In genomic region chr6:78526432-78526831, GRCh38 we compare ENCODE assay signal across 24 cellular contexts.
"Had no signal": no experiment of that assay in that cellular context is flagged by ENCODE, and none has a peak within 500 bp of the region (broad histone marks: within the 10 kb centered on the region; RNA-seq: fewer than 3 reads in every experiment).

No MANE protein-coding gene starts in this region.

- H3K36me3 ChIP-seq: esophagus squamous epithelium, gastroesophageal sphincter, heart left ventricle, sigmoid colon, uterus had no signal

- H3K4me3 ChIP-seq: esophagus squamous epithelium, gastroesophageal sphincter, heart left ventricle, lung, sigmoid colon, uterus had no signal

- H3K9me3 ChIP-seq: esophagus squamous epithelium, gastroesophageal sphincter, heart left ventricle, sigmoid colon, uterus had no signal

- H3K4me1 ChIP-seq: esophagus squamous epithelium, gastroesophageal sphincter, heart left ventricle, sigmoid colon, uterus had no signal

- FAIRE-seq: colon, kidney had no signal

- ATAC-seq: activated CD4-positive, CD25-positive, alpha-beta regulatory T cell treated with anti-CD3 and anti-CD28 coated beads, Interleukin-2, amount 50 U/mL, for 24 hours; activated CD8-positive, alpha-beta memory T cell treated with anti-CD3 and anti-CD28 coated beads, Interleukin-2, amount 10 ng/mL, durations not matched to agents 7 days and 5 days; activated CD8-positive, alpha-beta T cell treated with anti-CD3 and anti-CD28 coated beads for 36 hours; activated naive CD4-positive, alpha-beta T cell treated with anti-CD3 and anti-CD28 coated beads, Interleukin-2, amount 50 U/mL, for 72 hours; effector memory CD8-positive, alpha-beta T cell; gastroesophageal sphincter; heart left ventricle; naive thymus-derived CD4-positive, alpha-beta T cell; stimulated activated naive B cell treated with anti-CD40 and anti-IgM and Interleukin-4, amounts not matched to agents 10 μg/mL and 1 μg/mL and 100 μg/mL, for 72 hours; T-helper 17 cell had no signal

- H3K4me1 Mint-ChIP-seq: activated CD4-positive, alpha-beta T cell treated with anti-CD3 and anti-CD28 coated beads, Interleukin-2, amount 10 ng/mL, durations not matched to agents 24 days and 14 days; activated CD8-positive, alpha-beta memory T cell treated with anti-CD3 and anti-CD28 coated beads, Interleukin-2, amount 10 ng/mL, durations not matched to agents 7 days and 5 days; brain; central memory CD8-positive, alpha-beta T cell; naive thymus-derived CD4-positive, alpha-beta T cell; stimulated activated naive B cell treated with anti-CD40 and anti-IgM and Interleukin-4, amounts not matched to agents 10 μg/mL and 1 μg/mL and 100 μg/mL, for 72 hours had no signal

- H3K9me3 Mint-ChIP-seq: activated CD4-positive, alpha-beta T cell treated with anti-CD3 and anti-CD28 coated beads, Interleukin-2, amount 10 ng/mL, durations not matched to agents 24 days and 14 days; activated CD8-positive, alpha-beta T cell treated with anti-CD3 and anti-CD28 coated beads for 36 hours had no signal

- H3K27me3 Mint-ChIP-seq: activated CD4-positive, alpha-beta T cell treated with anti-CD3 and anti-CD28 coated beads, Interleukin-2, amount 10 ng/mL, durations not matched to agents 24 days and 14 days; activated CD8-positive, alpha-beta memory T cell treated with anti-CD3 and anti-CD28 coated beads, Interleukin-2, amount 10 ng/mL, durations not matched to agents 7 days and 5 days; activated CD8-positive, alpha-beta T cell treated with anti-CD3 and anti-CD28 coated beads for 36 hours; brain; central memory CD8-positive, alpha-beta T cell; effector memory CD8-positive, alpha-beta T cell; stimulated activated naive B cell treated with anti-CD40 and anti-IgM and Interleukin-4, amounts not matched to agents 10 μg/mL and 1 μg/mL and 100 μg/mL, for 72 hours; T-helper 17 cell had no signal

- H3K27ac ChIP-seq: esophagus squamous epithelium, gastroesophageal sphincter, heart left ventricle, sigmoid colon, uterus had no signal

- H3K4me3 Mint-ChIP-seq: activated CD4-positive, alpha-beta T cell treated with anti-CD3 and anti-CD28 coated beads, Interleukin-2, amount 10 ng/mL, durations not matched to agents 24 days and 14 days; activated CD8-positive, alpha-beta memory T cell treated with anti-CD3 and anti-CD28 coated beads, Interleukin-2, amount 10 ng/mL, durations not matched to agents 7 days and 5 days; activated CD8-positive, alpha-beta T cell treated with anti-CD3 and anti-CD28 coated beads for 36 hours; central memory CD8-positive, alpha-beta T cell; effector memory CD8-positive, alpha-beta T cell; naive thymus-derived CD4-positive, alpha-beta T cell; stimulated activated naive B cell treated with anti-CD40 and anti-IgM and Interleukin-4, amounts not matched to agents 10 μg/mL and 1 μg/mL and 100 μg/mL, for 72 hours; T-helper 17 cell had no signal

- DNase-seq: activated CD4-positive, alpha-beta T cell treated with anti-CD3 and anti-CD28 coated beads, Interleukin-2, amount 10 ng/mL, durations not matched to agents 24 days and 14 days; activated CD8-positive, alpha-beta memory T cell treated with anti-CD3 and anti-CD28 coated beads, Interleukin-2, amount 10 ng/mL, durations not matched to agents 7 days and 5 days; activated CD8-positive, alpha-beta T cell treated with anti-CD3 and anti-CD28 coated beads for 36 hours; activated T-cell treated with anti-CD3 and anti-CD28 coated beads, Interleukin-2, amount 50 U/mL, for 1 hour; aorta; effector memory CD8-positive, alpha-beta T cell; esophagus squamous epithelium; heart left ventricle; kidney; naive thymus-derived CD4-positive, alpha-beta T cell; sigmoid colon; stimulated activated CD4-positive, alpha-beta T cell treated with anti-CD3 and anti-CD28 coated beads, Interleukin-2, amount 100 ng/mL, for 48 hours; stimulated activated CD8-positive, alpha-beta memory T cell treated with anti-CD3 and anti-CD28 coated beads, Interleukin-4, amount 100 ng/mL, for 48 hours; stimulated activated naive B cell treated with anti-CD40 and anti-IgM and Interleukin-4, amounts not matched to agents 10 μg/mL and 1 μg/mL and 100 μg/mL, for 72 hours; T-helper 17 cell; trophoblast cell; uterus had no signal

- H3K27ac Mint-ChIP-seq: activated CD4-positive, alpha-beta T cell treated with anti-CD3 and anti-CD28 coated beads, Interleukin-2, amount 10 ng/mL, durations not matched to agents 24 days and 14 days; activated CD8-positive, alpha-beta memory T cell treated with anti-CD3 and anti-CD28 coated beads, Interleukin-2, amount 10 ng/mL, durations not matched to agents 7 days and 5 days; activated CD8-positive, alpha-beta T cell treated with anti-CD3 and anti-CD28 coated beads for 36 hours; activated naive CD4-positive, alpha-beta T cell treated with anti-CD3 and anti-CD28 coated beads, Interleukin-2, amount 50 U/mL, for 72 hours; brain; effector memory CD8-positive, alpha-beta T cell; naive thymus-derived CD4-positive, alpha-beta T cell; stimulated activated naive B cell treated with anti-CD40 and anti-IgM and Interleukin-4, amounts not matched to agents 10 μg/mL and 1 μg/mL and 100 μg/mL, for 72 hours; T-helper 17 cell had no signal

- H3K27me3 ChIP-seq: esophagus squamous epithelium, gastroesophageal sphincter, heart left ventricle, sigmoid colon, uterus had no signal

- H3K36me3 Mint-ChIP-seq: activated CD8-positive, alpha-beta memory T cell treated with anti-CD3 and anti-CD28 coated beads, Interleukin-2, amount 10 ng/mL, durations not matched to agents 7 days and 5 days; activated naive CD4-positive, alpha-beta T cell treated with anti-CD3 and anti-CD28 coated beads, Interleukin-2, amount 50 U/mL, for 72 hours; brain; naive thymus-derived CD4-positive, alpha-beta T cell; stimulated activated naive B cell treated with anti-CD40 and anti-IgM and Interleukin-4, amounts not matched to agents 10 μg/mL and 1 μg/mL and 100 μg/mL, for 72 hours had no signal
